Comparison of ENCODE assay signal across 21 cellular contexts in the genomic region with DNA sequence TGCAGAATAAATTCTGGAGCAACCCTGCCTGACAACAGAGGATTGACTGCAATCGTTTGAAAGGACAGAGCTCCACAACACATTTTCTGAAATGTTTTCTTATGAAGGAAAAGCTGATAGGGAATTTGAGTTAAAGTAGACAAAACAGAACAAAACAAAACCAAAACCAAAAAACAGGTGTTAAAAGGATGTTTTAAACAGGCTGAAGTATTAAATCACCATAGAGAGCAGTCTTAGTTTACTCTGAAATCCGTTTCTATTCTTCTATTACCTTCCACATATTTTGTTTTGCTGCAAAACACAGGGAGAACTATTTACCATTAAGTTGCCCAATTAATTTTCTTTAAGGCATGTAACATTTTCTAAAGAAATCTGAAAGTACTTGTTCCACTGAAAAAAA.
"Had no signal": no experiment of that assay in that cellular context is flagged by ENCODE, and none has a peak within 500 bp of the region (broad histone marks: within the 10 kb centered on the region; RNA-seq: fewer than 3 reads in every experiment).

No MANE protein-coding gene starts in this region.

- DNase-seq: cortex of kidney; dorsolateral prefrontal cortex; effector CD8-positive, alpha-beta T cell; glutamatergic neuron; kidney; left cardiac atrium; mesendoderm; naive thymus-derived CD8-positive, alpha-beta T cell; ovary; right lobe of liver; stimulated activated CD4-positive, alpha-beta T cell treated with anti-CD3 and anti-CD28 coated beads, Interleukin-2, amount 100 ng/mL, for 24 hours; stimulated activated CD4-positive, alpha-beta T cell treated with anti-CD3 and anti-CD28 coated beads, Interleukin-4, amount 100 ng/mL, for 4 hours; stimulated activated naive B cell treated with anti-CD40 and anti-IgM and Interleukin-4, amounts not matched to agents 10 μg/mL and 1 μg/mL and 100 μg/mL, for 72 hours; stimulated activated naive CD8-positive, alpha-beta T cell treated with anti-CD3 and anti-CD28 coated beads, Interleukin-15, amount 100 ng/mL, for 72 hours; testis; transverse colon had no signal

- H3K4me1 ChIP-seq: testis had no signal

- H3K9me3 ChIP-seq: ovary, right lobe of liver, testis, transverse colon had no signal

- H3K36me3 ChIP-seq: ovary, right lobe of liver, transverse colon had no signal

- FAIRE-seq: endometrium, frontal cortex, kidney had no signal

- H3K4me3 ChIP-seq: dorsolateral prefrontal cortex, hepatocyte, ovary, right lobe of liver, skin epidermis, testis, transverse colon had no signal

- H3K27ac ChIP-seq: dorsolateral prefrontal cortex, hepatocyte, ovary, right lobe of liver, skin epidermis, testis, transverse colon had no signal

- H3K27me3 ChIP-seq: dorsolateral prefrontal cortex, hepatocyte, ovary, right lobe of liver, testis, transverse colon had no signal

- ATAC-seq: esophagus mucosa; naive thymus-derived CD8-positive, alpha-beta T cell; stimulated activated naive B cell treated with anti-CD40 and anti-IgM and Interleukin-4, amounts not matched to agents 10 μg/mL and 1 μg/mL and 100 μg/mL, for 72 hours; stimulated activated naive CD8-positive, alpha-beta T cell treated with anti-CD3 and anti-CD28 coated beads, Interleukin-15, amount 100 ng/mL, for 72 hours had no signal
